ENCODE assay signal across 9 cellular contexts in the genomic region with DNA sequence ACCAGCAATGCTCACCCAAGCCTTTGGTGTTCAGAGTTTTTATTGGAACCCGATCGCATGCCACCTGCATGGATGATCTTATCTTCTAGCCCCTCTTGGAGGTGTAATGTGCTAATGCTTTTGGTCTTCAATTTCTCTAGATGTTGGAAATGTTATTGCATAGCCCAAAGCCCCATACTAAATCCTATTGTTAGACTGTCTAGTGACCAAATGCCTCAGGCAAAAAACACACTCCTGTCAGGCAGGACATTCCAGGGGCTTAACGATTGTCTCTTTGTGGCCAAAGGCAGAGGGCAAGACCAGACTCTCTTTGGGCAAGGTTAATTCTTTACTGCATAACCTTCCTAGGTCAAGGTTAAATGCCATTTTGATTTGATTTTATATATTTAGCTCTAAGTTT.
"Had no signal": no experiment of that assay in that cellular context is flagged by ENCODE, and none has a peak within 500 bp of the region (broad histone marks: within the 10 kb centered on the region; RNA-seq: fewer than 3 reads in every experiment).

No MANE protein-coding gene starts in this region.

- H3K9me3 ChIP-seq: HAP-1 had no signal

- ATAC-seq: HCT116, HepG2 had no signal

- H3K27ac Mint-ChIP-seq: HFFc6, IgD-negative memory B cell had no signal

- H3K27ac ChIP-seq: GM23248, HL-60 had no signal

- H3K4me1 Mint-ChIP-seq: IgD-negative memory B cell had no signal

- H3K4me3 ChIP-seq: GM23248, HAP-1 had no signal

- DNase-seq: GM23248, GOT3, H7, HFFc6 had no signal

- H3K27me3 Mint-ChIP-seq: IgD-negative memory B cell had no signal

- H3K36me3 Mint-ChIP-seq: IgD-negative memory B cell had no signal

- H3K36me3 ChIP-seq: HAP-1 had no signal

- H3K9me3 Mint-ChIP-seq: HFFc6 had no signal

- H3K4me1 ChIP-seq: HAP-1 had no signal

- H3K4me3 Mint-ChIP-seq: HFFc6, IgD-negative memory B cell had no signal
